8 cellular contexts compared by ENCODE assay signal in the genomic region with DNA sequence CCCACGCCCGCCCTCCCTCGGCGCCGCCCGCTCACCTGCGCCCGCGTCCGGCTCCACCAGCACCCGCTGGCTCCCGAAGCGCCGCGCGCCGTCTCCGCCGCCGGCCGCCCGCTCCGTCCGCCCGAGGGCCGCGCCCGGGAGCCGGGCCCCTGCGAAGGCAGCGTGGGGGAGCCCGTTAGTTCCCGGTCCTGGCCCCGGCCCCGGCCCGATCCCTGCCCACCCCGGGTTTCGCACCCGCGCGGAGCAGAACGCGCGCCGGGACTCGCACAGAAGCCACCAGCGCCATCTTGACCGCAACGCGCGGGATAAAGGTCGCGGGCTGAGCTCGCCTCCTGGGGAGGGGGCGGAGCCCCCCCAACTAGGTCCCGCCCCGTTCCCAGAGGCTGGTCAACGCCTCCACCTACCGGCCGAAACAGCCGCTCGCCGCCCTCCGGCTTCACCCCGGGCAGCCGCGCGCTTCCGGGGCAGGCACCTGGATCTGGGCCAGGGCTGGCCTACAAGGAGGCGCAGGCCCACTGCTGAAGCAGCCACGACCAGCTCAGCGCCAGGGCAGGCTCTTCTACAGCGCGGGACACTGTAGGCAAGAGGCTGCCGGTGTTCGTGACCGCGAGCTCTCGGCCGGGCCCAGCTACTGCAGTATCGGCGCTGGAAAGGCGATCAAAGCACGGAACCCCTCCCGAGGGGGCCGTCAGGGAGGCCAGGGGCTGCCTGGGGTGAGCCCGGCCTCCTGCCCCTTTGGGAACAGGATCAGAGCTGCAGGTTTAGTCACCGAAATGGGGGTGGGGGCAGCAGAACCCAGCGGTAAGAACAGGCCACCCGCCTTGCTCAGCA. TPM values are rescaled to one million over a fixed set of nuclear protein-coding genes. Genes with fewer than 3 reads are reported as not detected.
A peak's percentile ranks its signal among the peaks of the same experiment; 100 is the strongest.
DNase-seq lines count a peak whose midpoint lies in the region; TF ChIP-seq lines count a peak whose summit lies in the region.

A gene with protein sequence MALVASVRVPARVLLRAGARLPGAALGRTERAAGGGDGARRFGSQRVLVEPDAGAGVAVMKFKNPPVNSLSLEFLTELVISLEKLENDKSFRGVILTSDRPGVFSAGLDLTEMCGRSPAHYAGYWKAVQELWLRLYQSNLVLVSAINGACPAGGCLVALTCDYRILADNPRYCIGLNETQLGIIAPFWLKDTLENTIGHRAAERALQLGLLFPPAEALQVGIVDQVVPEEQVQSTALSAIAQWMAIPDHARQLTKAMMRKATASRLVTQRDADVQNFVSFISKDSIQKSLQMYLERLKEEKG (minus strand): TSS at position 307 of the 831 bp plus-strand sequence. CDS start 21 bp downstream, at position 286.

- H3K4me2 ChIP-seq in GM23248 (ENCODE audit: unreplicated experiment), result peak within 1 kb of the TSS; percentile 97

- WGBS in GM23248 (ENCODE audit: low coverage in 1 of 2, low lambda C conversion rate in 2 of 2, missing lambda C conversion rate in 2 of 2), 2 experiments, result 4% methylated on average over 50 to 55 of the region's 90 CpGs

- H3K9me3 Mint-ChIP-seq in neural crest cell, result no peaks in the 10 kb centered on the region

- H4K20me1 ChIP-seq in GM23248 (ENCODE audit: insufficient read depth), result 0 out of 2 replicates have a peak, but pooled peaks cover 3% of the 10 kb centered on the region

- peaks cover 13% of the 10 kb centered on the region for H3K36me3 Mint-ChIP-seq in neural crest cell (ENCODE audit: low read depth)

- in situ Hi-C loops in GM23248 (cut with MboI), result no loop called here

- peak within 1 kb of the TSS; percentile 90 for H3K9ac ChIP-seq in GM23248
- H3K9ac ChIP-seq in stomach smooth muscle (ENCODE audit: low read length in 2 of 2), result peak within 1 kb of the TSS; percentile 68 to 82

- peak; percentile 98 for DNase-seq in ELF-1 (ENCODE audit: low read depth, low spot score)
- DNase-seq in GM23248, result peak; percentile 98
- DNase-seq in LNCaP clone FGC (ENCODE audit: low read depth), result peak; percentile 89
- DNase-seq in SHP77 (lab: John Stamatoyannopoulos, UW), result peak; percentile 83 to 94
- DNase-seq in activated gamma-delta T cell (lab: John Stamatoyannopoulos, UW), result peak; percentile 69
- DNase-seq in fibroblast of villous mesenchyme (ENCODE audit: low read depth), result peak; percentile 97
- peak; percentile 88 for DNase-seq in neural crest cell (ENCODE audit: low read depth, low spot score)

- no peaks in the 10 kb centered on the region for H3K9me2 ChIP-seq in GM23248 (ENCODE audit: insufficient read depth)

- H3K36me3 ChIP-seq in GM23248 (ENCODE audit: low read depth) (peaks cover 27% of the 10 kb centered on the region), stomach smooth muscle (ENCODE audit: control insufficient read depth in 2 of 2, insufficient read depth in 2 of 2, low read length in 2 of 2) (peaks cover 14 to 28% of the 10 kb centered on the region in 2 donors)

- H3K9me3 ChIP-seq in GM23248 (ENCODE audit: low read depth), result no peaks in the 10 kb centered on the region
- no peaks in the 10 kb centered on the region for H3K9me3 ChIP-seq in stomach smooth muscle (ENCODE audit: control insufficient read depth in 2 of 2, low read length in 2 of 2)

- peaks cover 28% of the 10 kb centered on the region for H3F3A ChIP-seq in GM23248 (ENCODE audit: insufficient read depth)

- H3K4me1 Mint-ChIP-seq in neural crest cell, result peaks cover 11% of the 10 kb centered on the region

- peaks cover 57% of the 10 kb centered on the region for H3K79me2 ChIP-seq in GM23248 (ENCODE audit: insufficient read depth)

- H3K4me3 ChIP-seq in GM23248, result peak within 1 kb of the TSS; percentile 92
- H3K4me3 ChIP-seq in LNCaP clone FGC (ENCODE audit: low read depth, low read length), result peak within 1 kb of the TSS; percentile 58
- peak within 1 kb of the TSS; percentile 76 for H3K4me3 ChIP-seq in fibroblast of villous mesenchyme (ENCODE audit: low read depth, low read length)
- peak within 1 kb of the TSS; percentile 73 to 79 for H3K4me3 ChIP-seq in stomach smooth muscle (ENCODE audit: low read length in 2 of 2)

- peak within 1 kb of the TSS; percentile 86 for H2AFZ ChIP-seq in GM23248

- H3K4me3 Mint-ChIP-seq in neural crest cell, result peak within 1 kb of the TSS; percentile 91

- H3K27ac Mint-ChIP-seq in neural crest cell (ENCODE audit: unreplicated experiment), result peak within 1 kb of the TSS; percentile 81

- no peaks in the 10 kb centered on the region for H3K27me3 Mint-ChIP-seq in neural crest cell (ENCODE audit: low read depth)

- H3K27me3 ChIP-seq in GM23248 (replicated peaks; ENCODE audit: insufficient read depth) (no peaks in the 10 kb centered on the region), stomach smooth muscle (ENCODE audit: control insufficient read depth in 1 of 2, insufficient read depth in 2 of 2, low read length in 2 of 2) (no peaks in the 10 kb centered on the region)

- H3K27ac ChIP-seq in GM23248 (peak within 1 kb of the TSS; percentile 73), stomach smooth muscle (ENCODE audit: low read length) (peak within 1 kb of the TSS; percentile 79)

- TF ChIP-seq CTCF in LNCaP clone FGC (IDR thresholded peaks at IDR 0.05; ENCODE audit: control insufficient read depth, extremely low read depth, insufficient read depth) (peak; percentile 60), fibroblast of villous mesenchyme (IDR thresholded peaks at IDR 0.05; ENCODE audit: insufficient read depth, low read depth, low read length) (peak; percentile 68), neural crest cell (conservative IDR thresholded peaks at IDR 0.05) (peak; percentile 69)

- peaks cover 14% of the 10 kb centered on the region; the same call in 1 of the 2 replicates for H3K4me1 ChIP-seq in GM23248 (ENCODE audit: insufficient read depth)
- H3K4me1 ChIP-seq in stomach smooth muscle (ENCODE audit: control insufficient read depth, insufficient read depth, low read length), result peaks cover 12% of the 10 kb centered on the region

RNA-seq across cellular contexts. Expression of the gene that starts here (rescaled TPM):
- total RNA-seq in GM23248 (2014; rRNA removed; shearing (Covaris generic)), result 53.2 and 92.0 TPM in 2 replicates
- 106 and 116 TPM in 2 replicates for polyA plus RNA-seq in GM23248 (2016; fragmentation: Nextera tagmentation; extraction: Ambion mirVana)
- 40.2 and 50.9 TPM in 2 replicates for total RNA-seq in fibroblast of villous mesenchyme
- total RNA-seq in neural crest cell, result 71.9 and 79.2 TPM in 2 replicates

Comparison
In these comparisons a context has a peak if more than half of its experiments do, and no peak if none do; other contexts are left out.
1. Peak in every context shown above with its lines: DNase-seq, H3K4me3 ChIP-seq and H3K27ac ChIP-seq.